ENCODE assay signal across 1 cellular context in the genomic region with DNA sequence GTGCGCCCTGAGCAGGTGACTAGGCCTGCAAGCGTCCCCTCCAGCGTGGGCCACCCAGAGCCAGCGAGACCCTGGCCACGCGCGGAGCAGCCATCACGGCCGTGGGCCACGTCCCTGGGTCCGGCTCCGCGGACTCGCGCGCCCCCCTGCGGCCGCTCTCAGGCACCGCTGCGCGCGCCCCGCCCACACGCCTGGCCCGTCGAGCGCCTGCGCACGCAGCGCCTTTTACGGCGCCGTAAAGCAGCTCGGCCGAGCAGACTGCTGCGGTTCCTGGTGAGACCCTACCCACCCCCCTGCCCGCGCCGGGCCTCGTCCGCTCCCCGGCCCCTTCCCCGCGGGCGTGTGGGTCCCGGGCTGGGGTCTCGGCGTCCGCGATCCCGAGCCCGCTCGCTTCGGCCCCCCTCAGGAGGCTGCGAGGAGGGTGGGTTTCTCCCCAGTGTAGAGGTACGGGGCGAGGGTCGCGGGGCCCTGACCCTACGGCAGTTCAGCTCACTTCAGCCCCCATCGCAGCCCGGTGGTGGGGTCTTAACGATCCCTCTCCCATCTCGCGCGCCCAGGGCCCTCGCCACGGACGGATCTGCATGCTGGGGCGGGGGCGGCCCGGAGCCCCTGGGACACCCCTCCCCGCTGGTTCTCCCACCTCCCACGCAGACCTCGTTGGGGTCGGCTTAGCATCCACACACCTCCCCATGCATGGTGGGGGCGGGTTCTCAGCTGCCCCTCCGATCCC.
TF ChIP-seq lines count a peak whose summit lies in the region.

A gene (plus strand): TSS at position 228 of the 730 bp plus-strand sequence. CDS start 1,421 bp downstream, outside the sequence.

TF ChIP-seq in HepG2, 621 proteins besides CTCF, POLR2A, EP300 and RAD21 (continued from another document and continues in another):
- TF ChIP-seq, protein P1, sequence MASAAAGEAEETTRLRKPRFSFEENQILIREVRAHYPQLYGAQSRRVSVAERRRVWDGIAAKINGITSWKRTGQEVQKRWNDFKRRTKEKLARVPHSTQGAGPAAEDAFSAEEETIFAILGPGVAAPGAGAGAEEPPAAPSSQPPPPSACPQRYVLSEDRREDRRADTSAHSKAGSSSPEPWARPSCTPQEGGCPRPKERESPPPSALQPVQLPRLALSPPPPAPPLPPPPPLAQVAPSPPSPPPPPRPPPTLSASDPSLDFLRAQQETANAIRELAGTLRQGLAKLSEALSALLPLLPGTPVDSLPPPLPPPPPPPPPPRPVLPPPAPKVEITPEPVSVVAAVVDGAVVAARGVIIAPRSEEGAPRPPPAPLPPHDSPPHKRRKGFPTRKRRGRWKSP (CRISPR knock-in tag; IDR thresholded peaks at IDR 0.05), result 0 out of 2 replicates have a peak, but pooled peaks have one; percentile 12
- TF ChIP-seq HNRNPL (IDR thresholded peaks at IDR 0.05; ENCODE audit: low read depth, low read length), result no peak
- TF ChIP-seq, protein P2, sequence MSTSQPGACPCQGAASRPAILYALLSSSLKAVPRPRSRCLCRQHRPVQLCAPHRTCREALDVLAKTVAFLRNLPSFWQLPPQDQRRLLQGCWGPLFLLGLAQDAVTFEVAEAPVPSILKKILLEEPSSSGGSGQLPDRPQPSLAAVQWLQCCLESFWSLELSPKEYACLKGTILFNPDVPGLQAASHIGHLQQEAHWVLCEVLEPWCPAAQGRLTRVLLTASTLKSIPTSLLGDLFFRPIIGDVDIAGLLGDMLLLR (CRISPR knock-in tag; IDR thresholded peaks at IDR 0.05), result peak; percentile 40; the same call in 1 of the 2 replicates
- TF ChIP-seq REXO4 (CRISPR knock-in tag; IDR thresholded peaks at IDR 0.05; ENCODE audit: borderline replicate concordance), result no peak
- TF ChIP-seq, protein P3, sequence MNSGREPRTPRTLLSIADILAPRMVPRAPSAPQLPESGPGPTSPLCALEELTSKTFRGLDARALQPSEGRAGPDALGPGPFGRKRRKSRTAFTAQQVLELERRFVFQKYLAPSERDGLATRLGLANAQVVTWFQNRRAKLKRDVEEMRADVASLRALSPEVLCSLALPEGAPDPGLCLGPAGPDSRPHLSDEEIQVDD (CRISPR knock-in tag; IDR thresholded peaks at IDR 0.05; ENCODE audit: borderline replicate concordance), result no peak
- no peak for TF ChIP-seq ZNF282 (IDR thresholded peaks at IDR 0.05; ENCODE audit: partially characterized antibody)
- TF ChIP-seq FOXA3 (CRISPR knock-in tag; IDR thresholded peaks at IDR 0.05), result no peak
- TF ChIP-seq PHF5A (CRISPR knock-in tag; IDR thresholded peaks at IDR 0.05; ENCODE audit: low read depth, unreplicated experiment), result no peak
- TF ChIP-seq, protein P4, sequence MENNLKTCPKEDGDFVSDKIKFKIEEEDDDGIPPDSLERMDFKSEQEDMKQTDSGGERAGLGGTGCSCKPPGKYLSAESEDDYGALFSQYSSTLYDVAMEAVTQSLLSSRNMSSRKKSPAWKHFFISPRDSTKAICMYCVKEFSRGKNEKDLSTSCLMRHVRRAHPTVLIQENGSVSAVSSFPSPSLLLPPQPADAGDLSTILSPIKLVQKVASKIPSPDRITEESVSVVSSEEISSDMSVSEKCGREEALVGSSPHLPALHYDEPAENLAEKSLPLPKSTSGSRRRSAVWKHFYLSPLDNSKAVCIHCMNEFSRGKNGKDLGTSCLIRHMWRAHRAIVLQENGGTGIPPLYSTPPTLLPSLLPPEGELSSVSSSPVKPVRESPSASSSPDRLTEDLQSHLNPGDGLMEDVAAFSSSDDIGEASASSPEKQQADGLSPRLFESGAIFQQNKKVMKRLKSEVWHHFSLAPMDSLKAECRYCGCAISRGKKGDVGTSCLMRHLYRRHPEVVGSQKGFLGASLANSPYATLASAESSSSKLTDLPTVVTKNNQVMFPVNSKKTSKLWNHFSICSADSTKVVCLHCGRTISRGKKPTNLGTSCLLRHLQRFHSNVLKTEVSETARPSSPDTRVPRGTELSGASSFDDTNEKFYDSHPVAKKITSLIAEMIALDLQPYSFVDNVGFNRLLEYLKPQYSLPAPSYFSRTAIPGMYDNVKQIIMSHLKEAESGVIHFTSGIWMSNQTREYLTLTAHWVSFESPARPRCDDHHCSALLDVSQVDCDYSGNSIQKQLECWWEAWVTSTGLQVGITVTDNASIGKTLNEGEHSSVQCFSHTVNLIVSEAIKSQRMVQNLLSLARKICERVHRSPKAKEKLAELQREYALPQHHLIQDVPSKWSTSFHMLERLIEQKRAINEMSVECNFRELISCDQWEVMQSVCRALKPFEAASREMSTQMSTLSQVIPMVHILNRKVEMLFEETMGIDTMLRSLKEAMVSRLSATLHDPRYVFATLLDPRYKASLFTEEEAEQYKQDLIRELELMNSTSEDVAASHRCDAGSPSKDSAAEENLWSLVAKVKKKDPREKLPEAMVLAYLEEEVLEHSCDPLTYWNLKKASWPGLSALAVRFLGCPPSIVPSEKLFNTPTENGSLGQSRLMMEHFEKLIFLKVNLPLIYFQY (CRISPR knock-in tag; IDR thresholded peaks at IDR 0.05; ENCODE audit: borderline replicate concordance), result no peak
- TF ChIP-seq ZNF501 (CRISPR knock-in tag; IDR thresholded peaks at IDR 0.05), result peak; percentile 56; the same call in 1 of the 2 replicates
- TF ChIP-seq, protein P5, sequence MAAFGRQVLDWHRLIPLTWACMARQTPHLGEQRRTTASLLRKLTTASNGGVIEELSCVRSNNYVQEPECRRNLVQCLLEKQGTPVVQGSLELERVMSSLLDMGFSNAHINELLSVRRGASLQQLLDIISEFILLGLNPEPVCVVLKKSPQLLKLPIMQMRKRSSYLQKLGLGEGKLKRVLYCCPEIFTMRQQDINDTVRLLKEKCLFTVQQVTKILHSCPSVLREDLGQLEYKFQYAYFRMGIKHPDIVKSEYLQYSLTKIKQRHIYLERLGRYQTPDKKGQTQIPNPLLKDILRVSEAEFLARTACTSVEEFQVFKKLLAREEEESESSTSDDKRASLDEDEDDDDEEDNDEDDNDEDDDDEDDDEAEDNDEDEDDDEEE (CRISPR knock-in tag; IDR thresholded peaks at IDR 0.05), result peak; percentile 77; the same call in 1 of the 2 replicates
- TF ChIP-seq, protein P6, sequence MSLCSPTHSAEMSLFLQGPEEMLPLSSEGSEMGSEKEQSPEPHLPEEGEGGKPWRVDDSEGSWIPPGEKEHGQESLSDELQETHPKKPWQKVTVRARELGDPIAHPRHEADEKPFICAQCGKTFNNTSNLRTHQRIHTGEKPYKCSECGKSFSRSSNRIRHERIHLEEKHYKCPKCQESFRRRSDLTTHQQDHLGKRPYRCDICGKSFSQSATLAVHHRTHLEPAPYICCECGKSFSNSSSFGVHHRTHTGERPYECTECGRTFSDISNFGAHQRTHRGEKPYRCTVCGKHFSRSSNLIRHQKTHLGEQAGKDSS (CRISPR knock-in tag; IDR thresholded peaks at IDR 0.05; ENCODE audit: borderline replicate concordance, low read depth), result no peak; the same call in 1 of the 2 replicates
- TF ChIP-seq ZBTB3 (CRISPR knock-in tag; IDR thresholded peaks at IDR 0.05; ENCODE audit: borderline replicate concordance, low read depth), result no peak
- peak; percentile 88 for TF ChIP-seq THAP11 (CRISPR knock-in tag; IDR thresholded peaks at IDR 0.05)
- no peak for TF ChIP-seq DR1 (CRISPR knock-in tag; IDR thresholded peaks at IDR 0.05)
- TF ChIP-seq ZFAT (CRISPR knock-in tag; conservative IDR thresholded peaks at IDR 0.05), result no peak
- TF ChIP-seq ZNF652 (CRISPR knock-in tag; IDR thresholded peaks at IDR 0.05; ENCODE audit: borderline replicate concordance, low read depth), result no peak
- TF ChIP-seq CBX1 (IDR thresholded peaks at IDR 0.05; ENCODE audit: low read depth), result no peak
- TF ChIP-seq, protein P7, sequence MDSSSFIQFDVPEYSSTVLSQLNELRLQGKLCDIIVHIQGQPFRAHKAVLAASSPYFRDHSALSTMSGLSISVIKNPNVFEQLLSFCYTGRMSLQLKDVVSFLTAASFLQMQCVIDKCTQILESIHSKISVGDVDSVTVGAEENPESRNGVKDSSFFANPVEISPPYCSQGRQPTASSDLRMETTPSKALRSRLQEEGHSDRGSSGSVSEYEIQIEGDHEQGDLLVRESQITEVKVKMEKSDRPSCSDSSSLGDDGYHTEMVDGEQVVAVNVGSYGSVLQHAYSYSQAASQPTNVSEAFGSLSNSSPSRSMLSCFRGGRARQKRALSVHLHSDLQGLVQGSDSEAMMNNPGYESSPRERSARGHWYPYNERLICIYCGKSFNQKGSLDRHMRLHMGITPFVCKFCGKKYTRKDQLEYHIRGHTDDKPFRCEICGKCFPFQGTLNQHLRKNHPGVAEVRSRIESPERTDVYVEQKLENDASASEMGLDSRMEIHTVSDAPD (CRISPR knock-in tag; IDR thresholded peaks at IDR 0.05), result no peak
- peak; percentile 85 for TF ChIP-seq KAT8 (CRISPR knock-in tag; IDR thresholded peaks at IDR 0.05)
- peak; percentile 51; the same call in 1 of the 2 replicates for TF ChIP-seq SIN3A (IDR thresholded peaks at IDR 0.05; ENCODE audit: borderline replicate concordance, low read depth, low read length)
- no peak for TF ChIP-seq PITX1 (CRISPR knock-in tag; IDR thresholded peaks at IDR 0.05)
- no peak for TF ChIP-seq SUZ12 (IDR thresholded peaks at IDR 0.05; ENCODE audit: low read depth, low read length)
- TF ChIP-seq ZBTB1 (CRISPR knock-in tag; IDR thresholded peaks at IDR 0.05; ENCODE audit: borderline replicate concordance), result no peak
- TF ChIP-seq, protein P8, sequence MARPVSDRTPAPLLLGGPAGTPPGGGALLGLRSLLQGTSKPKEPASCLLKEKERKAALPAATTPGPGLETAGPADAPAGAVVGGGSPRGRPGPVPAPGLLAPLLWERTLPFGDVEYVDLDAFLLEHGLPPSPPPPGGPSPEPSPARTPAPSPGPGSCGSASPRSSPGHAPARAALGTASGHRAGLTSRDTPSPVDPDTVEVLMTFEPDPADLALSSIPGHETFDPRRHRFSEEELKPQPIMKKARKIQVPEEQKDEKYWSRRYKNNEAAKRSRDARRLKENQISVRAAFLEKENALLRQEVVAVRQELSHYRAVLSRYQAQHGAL (CRISPR knock-in tag; IDR thresholded peaks at IDR 0.05; ENCODE audit: not compliant biosample characterization), result no peak
- no peak for TF ChIP-seq MBNL3 (CRISPR knock-in tag; conservative IDR thresholded peaks at IDR 0.05)
- TF ChIP-seq, protein P9, sequence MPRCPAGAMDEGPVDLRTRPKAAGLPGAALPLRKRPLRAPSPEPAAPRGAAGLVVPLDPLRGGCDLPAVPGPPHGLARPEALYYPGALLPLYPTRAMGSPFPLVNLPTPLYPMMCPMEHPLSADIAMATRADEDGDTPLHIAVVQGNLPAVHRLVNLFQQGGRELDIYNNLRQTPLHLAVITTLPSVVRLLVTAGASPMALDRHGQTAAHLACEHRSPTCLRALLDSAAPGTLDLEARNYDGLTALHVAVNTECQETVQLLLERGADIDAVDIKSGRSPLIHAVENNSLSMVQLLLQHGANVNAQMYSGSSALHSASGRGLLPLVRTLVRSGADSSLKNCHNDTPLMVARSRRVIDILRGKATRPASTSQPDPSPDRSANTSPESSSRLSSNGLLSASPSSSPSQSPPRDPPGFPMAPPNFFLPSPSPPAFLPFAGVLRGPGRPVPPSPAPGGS (CRISPR knock-in tag; IDR thresholded peaks at IDR 0.05), result peak; percentile 13; the same call in 1 of the 2 replicates
- TF ChIP-seq ZNF720 (CRISPR knock-in tag; IDR thresholded peaks at IDR 0.05), result no peak
- TF ChIP-seq ZNF572 (CRISPR knock-in tag; IDR thresholded peaks at IDR 0.05), result no peak
- TF ChIP-seq, protein P10, sequence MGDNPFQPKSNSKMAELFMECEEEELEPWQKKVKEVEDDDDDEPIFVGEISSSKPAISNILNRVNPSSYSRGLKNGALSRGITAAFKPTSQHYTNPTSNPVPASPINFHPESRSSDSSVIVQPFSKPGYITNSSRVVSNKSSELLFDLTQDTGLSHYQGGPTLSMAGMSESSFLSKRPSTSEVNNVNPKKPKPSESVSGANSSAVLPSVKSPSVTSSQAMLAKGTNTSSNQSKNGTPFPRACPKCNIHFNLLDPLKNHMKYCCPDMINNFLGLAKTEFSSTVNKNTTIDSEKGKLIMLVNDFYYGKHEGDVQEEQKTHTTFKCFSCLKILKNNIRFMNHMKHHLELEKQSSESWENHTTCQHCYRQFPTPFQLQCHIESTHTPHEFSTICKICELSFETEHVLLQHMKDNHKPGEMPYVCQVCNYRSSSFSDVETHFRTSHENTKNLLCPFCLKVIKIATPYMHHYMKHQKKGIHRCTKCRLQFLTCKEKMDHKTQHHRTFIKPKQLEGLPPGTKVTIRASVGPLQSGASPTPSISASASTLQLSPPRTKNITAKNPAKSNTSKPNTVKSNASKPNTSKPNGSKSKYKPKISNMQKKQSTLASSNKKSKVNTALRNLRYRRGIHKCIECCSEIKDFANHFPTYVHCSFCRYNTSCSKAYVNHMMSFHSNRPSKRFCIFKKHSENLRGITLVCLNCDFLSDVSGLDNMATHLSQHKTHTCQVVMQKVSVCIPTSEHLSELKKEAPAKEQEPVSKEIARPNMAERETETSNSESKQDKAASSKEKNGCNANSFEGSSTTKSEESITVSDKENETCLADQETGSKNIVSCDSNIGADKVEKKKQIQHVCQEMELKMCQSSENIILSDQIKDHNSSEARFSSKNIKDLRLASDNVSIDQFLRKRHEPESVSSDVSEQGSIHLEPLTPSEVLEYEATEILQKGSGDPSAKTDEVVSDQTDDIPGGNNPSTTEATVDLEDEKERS (CRISPR knock-in tag; IDR thresholded peaks at IDR 0.05), result no peak
- TF ChIP-seq ELF3 (CRISPR knock-in tag; IDR thresholded peaks at IDR 0.05), result peak; percentile 67
- TF ChIP-seq HMGA1 (CRISPR knock-in tag; conservative IDR thresholded peaks at IDR 0.05), result no peak
- TF ChIP-seq HMG20B (CRISPR knock-in tag; conservative IDR thresholded peaks at IDR 0.05), result no peak
- no peak for TF ChIP-seq CBX5 (CRISPR knock-in tag; IDR thresholded peaks at IDR 0.05; ENCODE audit: borderline replicate concordance)
- TF ChIP-seq ELF4 (CRISPR knock-in tag; IDR thresholded peaks at IDR 0.05; ENCODE audit: borderline replicate concordance), result no peak
- TF ChIP-seq ZNF672 (CRISPR knock-in tag; IDR thresholded peaks at IDR 0.05), result no peak
- peak; percentile 60; the same call in 1 of the 2 replicates for TF ChIP-seq ESRRA (CRISPR knock-in tag; IDR thresholded peaks at IDR 0.05; ENCODE audit: low read depth)
- TF ChIP-seq ZFP41 (CRISPR knock-in tag; IDR thresholded peaks at IDR 0.05; ENCODE audit: borderline replicate concordance), result no peak
- TF ChIP-seq BCL6 (CRISPR knock-in tag; IDR thresholded peaks at IDR 0.05), result 0 out of 2 replicates have a peak, but pooled peaks have one; percentile 7
- TF ChIP-seq SATB2 (CRISPR knock-in tag; IDR thresholded peaks at IDR 0.05), result no peak
- TF ChIP-seq TBL1XR1 (IDR thresholded peaks at IDR 0.05; ENCODE audit: borderline replicate concordance, low read length, partially characterized antibody), result no peak
- TF ChIP-seq ZBTB42 (CRISPR knock-in tag; IDR thresholded peaks at IDR 0.05), result no peak
- TF ChIP-seq ZNF615 (CRISPR knock-in tag; IDR thresholded peaks at IDR 0.05; ENCODE audit: borderline replicate concordance), result no peak
- peak; percentile 56; the same call in 1 of the 2 replicates for TF ChIP-seq RFXAP (CRISPR knock-in tag; IDR thresholded peaks at IDR 0.05; ENCODE audit: borderline replicate concordance)
